ENCODE assay signal across 8 cellular contexts in the genomic region with DNA sequence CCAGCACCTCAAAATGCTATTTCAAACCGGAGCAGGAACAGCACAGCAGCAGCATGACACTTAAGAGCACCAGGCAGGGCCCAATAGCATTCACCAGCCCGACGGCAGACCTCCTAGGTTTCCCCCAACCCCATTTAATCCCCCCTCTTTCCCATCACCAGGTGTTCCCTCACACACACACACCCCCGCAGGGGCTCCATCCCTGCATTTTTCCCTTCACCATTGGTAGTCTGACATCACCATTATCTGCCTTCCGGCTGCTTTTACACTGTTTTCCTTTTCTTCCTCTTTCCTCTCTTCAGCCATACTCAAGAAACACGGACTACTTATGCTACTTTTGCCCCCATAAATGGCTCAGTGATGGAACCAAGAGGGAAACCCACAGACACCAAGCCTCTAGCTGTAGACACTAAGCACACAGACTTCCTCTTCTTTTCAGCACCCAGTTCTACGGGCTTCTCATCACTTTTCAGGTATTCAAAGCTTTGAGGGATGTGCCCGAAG.
DNase-seq lines count a peak whose midpoint lies in the region; ATAC-seq and TF ChIP-seq lines count a peak whose summit lies in the region.

No MANE protein-coding gene starts in this region.

- H3K4me2 ChIP-seq in mammary epithelial cell (ENCODE audit: insufficient read depth, low read depth, low read length), result peak overlapping the region; percentile 85

- no peak for DNase-seq in stimulated activated naive CD8-positive, alpha-beta T cell treated with anti-CD3 and anti-CD28 coated beads, Interleukin-15, Interleukin-2, amounts not matched to agents 100 U/mL and 50 U/mL, for 24 hours
- DNase-seq in mammary epithelial cell (no peak), lung microvascular endothelial cell (ENCODE audit: low read depth in 2 of 2) (peak; percentile 5 to 24), left colon (no peak), GM10248 (ENCODE audit: extremely low spot score) (no peak)
- no peak for DNase-seq in stimulated activated CD4-positive, alpha-beta T cell treated with anti-CD3 and anti-CD28 coated beads, Interleukin-12 subunit alpha, Interleukin-12 subunit beta, amount 100 ng/mL, for 4 hours
- DNase-seq in central memory CD4-positive, alpha-beta T cell, result no peak

- H3K27ac ChIP-seq in mammary epithelial cell (ENCODE audit: insufficient read depth, low read depth, low read length), result peak overlapping the region; percentile 70

- POLR2A ChIA-PET in GM10248 (lab: Yijun Ruan, JAX), result no interaction called here

- H3K79me2 ChIP-seq in mammary epithelial cell (ENCODE audit: insufficient read depth, low read length), result peaks cover 64% of the 10 kb centered on the region

- in situ Hi-C loops in mammary epithelial cell (cut with MboI; ENCODE audit: low sequenced_read_pairs in 2 of 2), result no loop called here

- no peak for ATAC-seq in stimulated activated naive CD8-positive, alpha-beta T cell treated with anti-CD3 and anti-CD28 coated beads, Interleukin-15, Interleukin-2, amounts not matched to agents 100 U/mL and 50 U/mL, for 24 hours
- no peak for ATAC-seq in left colon

- BruUV-seq in mammary epithelial cell (replicated peaks; lab: Mats Ljungman, UMichigan), result no TSS peak

- H3K27ac Mint-ChIP-seq in stimulated activated naive CD8-positive, alpha-beta T cell treated with anti-CD3 and anti-CD28 coated beads, Interleukin-15, Interleukin-2, amounts not matched to agents 100 ng/mL and 50 ng/mL, for 24 hours, result peak overlapping the region; percentile 50

- dilution Hi-C loops in mammary epithelial cell (cut with HindIII; ENCODE audit: low sequenced_read_pairs), result no loop called here

- peak overlapping the region; percentile 64 to 77 (median 71) for H3K4me3 ChIP-seq in mammary epithelial cell (replicated peaks in 1 of 3; ENCODE audit: insufficient read depth in 1 of 3, low read depth in 2 of 3, low read length in 3 of 3)

- TF ChIP-seq CTCF in mammary epithelial cell (conservative IDR thresholded peaks at IDR 0.05 in 1 of 2, IDR thresholded peaks at IDR 0.05 in 1 of 2; ENCODE audit: extremely low read depth in 1 of 2, insufficient read depth in 1 of 2, low read depth in 1 of 2, low read length in 2 of 2) (no peak), GM10248 (IDR thresholded peaks at IDR 0.05; ENCODE audit: control extremely low read depth, extremely low read depth, low read depth, missing control alignments) (no peak)

- no peaks in the 10 kb centered on the region for H3K36me3 ChIP-seq in mammary epithelial cell (ENCODE audit: insufficient read depth, low read length)

- H3K4me1 Mint-ChIP-seq in stimulated activated naive CD8-positive, alpha-beta T cell treated with anti-CD3 and anti-CD28 coated beads, Interleukin-15, Interleukin-2, amounts not matched to agents 100 ng/mL and 50 ng/mL, for 24 hours (ENCODE audit: low read depth), result peaks cover 18% of the 10 kb centered on the region

- H3K9ac ChIP-seq in mammary epithelial cell (ENCODE audit: insufficient read depth, low read length), result peak overlapping the region; percentile 75

- no peaks in the 10 kb centered on the region for H3K9me3 ChIP-seq in mammary epithelial cell (replicated peaks; ENCODE audit: insufficient read depth, low read length)

- peaks cover 18% of the 10 kb centered on the region for H3K4me1 ChIP-seq in mammary epithelial cell (ENCODE audit: insufficient read depth, low read length)

- no peaks in the 10 kb centered on the region for H3K27me3 ChIP-seq in mammary epithelial cell (ENCODE audit: insufficient read depth, low read length)

- WGBS in mammary epithelial cell (ENCODE audit: low coverage, missing lambda C conversion rate), result 47% methylated on average over 8 of the region's 8 CpGs

- H3K9me3 Mint-ChIP-seq in stimulated activated naive CD8-positive, alpha-beta T cell treated with anti-CD3 and anti-CD28 coated beads, Interleukin-15, Interleukin-2, amounts not matched to agents 100 ng/mL and 50 ng/mL, for 24 hours, result no peaks in the 10 kb centered on the region

- H2AFZ ChIP-seq in mammary epithelial cell (ENCODE audit: low read depth, low read length), result peak overlapping the region; percentile 89

- CTCF ChIA-PET in mammary epithelial cell (lab: Charles Lee; ENCODE audit: low non-redundant PET), result no interaction called here
- CTCF ChIA-PET in GM10248 (lab: Yijun Ruan, JAX), result no interaction called here

- intact Hi-C loops in mammary epithelial cell (cut with micrococcal nuclease) (loop anchor here (5.0 kb wide), 2 partner anchors 81 to 241 kb away; no protein-coding TSS in a partner anchor), left colon (cut with DNase I, micrococcal nuclease) (no loop called here)

- no peaks in the 10 kb centered on the region for H4K20me1 ChIP-seq in mammary epithelial cell (ENCODE audit: insufficient read depth, low read length)

- H3K36me3 Mint-ChIP-seq in stimulated activated naive CD8-positive, alpha-beta T cell treated with anti-CD3 and anti-CD28 coated beads, Interleukin-15, Interleukin-2, amounts not matched to agents 100 ng/mL and 50 ng/mL, for 24 hours (ENCODE audit: low read depth), result no peaks in the 10 kb centered on the region

- peak overlapping the region; percentile 86 for H3K4me3 Mint-ChIP-seq in stimulated activated naive CD8-positive, alpha-beta T cell treated with anti-CD3 and anti-CD28 coated beads, Interleukin-15, Interleukin-2, amounts not matched to agents 100 ng/mL and 50 ng/mL, for 24 hours

- H3K27me3 Mint-ChIP-seq in stimulated activated naive CD8-positive, alpha-beta T cell treated with anti-CD3 and anti-CD28 coated beads, Interleukin-15, Interleukin-2, amounts not matched to agents 100 ng/mL and 50 ng/mL, for 24 hours, result peaks cover 65% of the 10 kb centered on the region

Comparison
In these comparisons a context has a peak if more than half of its experiments do, and no peak if none do; other contexts are left out.
1. DNase-seq: peak in lung microvascular endothelial cell (2 of 2); none in stimulated activated naive CD8-positive, alpha-beta T cell treated with anti-CD3 and anti-CD28 coated beads, Interleukin-15, Interleukin-2, amounts not matched to agents 100 U/mL and 50 U/mL, for 24 hours (single experiment), mammary epithelial cell (single experiment), left colon (0 of 2), GM10248 (single experiment), stimulated activated CD4-positive, alpha-beta T cell treated with anti-CD3 and anti-CD28 coated beads, Interleukin-12 subunit alpha, Interleukin-12 subunit beta, amount 100 ng/mL, for 4 hours (single experiment) and central memory CD4-positive, alpha-beta T cell (single experiment).